Comparison of ENCODE assay signal across 8 cellular contexts in the genomic region with DNA sequence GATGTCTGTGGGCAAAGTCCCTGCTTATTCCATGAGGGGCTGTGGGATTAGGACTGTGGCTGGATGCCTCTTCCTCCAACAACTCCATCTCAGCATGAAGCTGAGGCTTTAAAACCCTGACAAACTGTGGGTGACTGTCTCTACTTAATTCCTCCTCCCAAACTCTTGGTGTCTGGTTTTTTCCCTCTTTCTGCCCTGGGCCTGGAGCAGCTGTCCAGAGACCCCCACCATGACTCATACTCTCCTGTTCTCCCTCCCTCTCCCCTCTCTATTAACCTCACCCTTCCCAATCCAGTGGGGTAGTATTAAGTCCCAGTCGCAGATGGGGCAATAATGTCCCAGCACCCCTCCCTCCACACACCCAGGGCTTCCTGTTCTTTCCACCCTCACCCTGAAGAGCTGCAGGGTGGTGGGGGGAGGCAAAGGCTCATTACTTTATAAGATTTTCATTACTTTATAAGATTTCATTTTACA. TPM values are rescaled to one million over a fixed set of nuclear protein-coding genes. Genes with fewer than 3 reads are reported as not detected.
A peak's percentile ranks its signal among the peaks of the same experiment; 100 is the strongest.
DNase-seq lines count a peak whose midpoint lies in the region; ATAC-seq and TF ChIP-seq lines count a peak whose summit lies in the region.

No MANE protein-coding gene starts in this region.

- H3K4me1 Mint-ChIP-seq in activated T-cell treated with anti-CD3 and anti-CD28 coated beads, Interleukin-2, amount 50 U/mL, for 4 hours (ENCODE audit: low read depth) = peaks cover 33% of the 10 kb centered on the region

- H3K4me3 ChIP-seq in brain microvascular endothelial cell (ENCODE audit: low read depth, low read length) (peak overlapping the region; percentile 93), lung (peak overlapping the region; percentile 73), thymus (ENCODE audit: low read length) (peak overlapping the region; percentile 88)

- no peaks in the 10 kb centered on the region for H3K9me3 Mint-ChIP-seq in activated T-cell treated with anti-CD3 and anti-CD28 coated beads, Interleukin-2, amount 50 U/mL, for 4 hours

- H3K36me3 ChIP-seq in brain microvascular endothelial cell (replicated peaks) (no peaks in the 10 kb centered on the region), lung (ENCODE audit: control insufficient read depth in 2 of 2, insufficient read depth in 2 of 2, low read length in 2 of 2) (peaks cover 0 to 2% of the 10 kb centered on the region in 2 donors), thymus (ENCODE audit: control insufficient read depth, insufficient read depth) (peaks cover 14% of the 10 kb centered on the region)

- H3K27me3 ChIP-seq in brain microvascular endothelial cell (replicated peaks) (no peaks in the 10 kb centered on the region), lung (ENCODE audit: control insufficient read depth, insufficient read depth) (no peaks in the 10 kb centered on the region), thymus (ENCODE audit: control insufficient read depth, insufficient read depth) (no peaks in the 10 kb centered on the region)

- in situ Hi-C loops in brain microvascular endothelial cell (cut with HindIII; ENCODE audit: low pct_ligation_motif_present, low sequenced_read_pairs) = no loop called here

- 7 to 23% methylated on average over 1 of the region's 1 CpG for WGBS in lung, 2 donors
- WGBS in thymus = 47% methylated on average over 1 of the region's 1 CpG

- peaks cover 10 to 17% of the 10 kb centered on the region in 2 donors for H3K4me1 ChIP-seq in lung (ENCODE audit: control insufficient read depth in 2 of 2, insufficient read depth in 2 of 2, low read length in 2 of 2)
- H3K4me1 ChIP-seq in thymus (ENCODE audit: control insufficient read depth, insufficient read depth, low read length) = peaks cover 23% of the 10 kb centered on the region

- peaks cover 12% of the 10 kb centered on the region for H3K36me3 Mint-ChIP-seq in activated T-cell treated with anti-CD3 and anti-CD28 coated beads, Interleukin-2, amount 50 U/mL, for 4 hours (ENCODE audit: insufficient read depth)

- peak overlapping the region; percentile 93 for H3K4me3 Mint-ChIP-seq in activated T-cell treated with anti-CD3 and anti-CD28 coated beads, Interleukin-2, amount 50 U/mL, for 4 hours

- TF ChIP-seq CTCF in brain microvascular endothelial cell (IDR thresholded peaks at IDR 0.05; ENCODE audit: low read depth, low read length, missing control alignments) (no peak), lung (IDR thresholded peaks at IDR 0.05; ENCODE audit: control extremely low read depth, extremely low read depth) (no peak)

- no peaks in the 10 kb centered on the region for H3K9me3 ChIP-seq in lung (ENCODE audit: control insufficient read depth in 2 of 2, insufficient read depth in 1 of 2, low read length in 1 of 2)
- H3K9me3 ChIP-seq in thymus (ENCODE audit: control insufficient read depth) = no peaks in the 10 kb centered on the region

- no peak overlapping the region for H3K27ac ChIP-seq in brain microvascular endothelial cell
- H3K27ac ChIP-seq in lung (ENCODE audit: low read depth in 1 of 2, low read length in 1 of 2) = peak overlapping the region; percentile 84 to 92
- peak overlapping the region; percentile 80 for H3K27ac ChIP-seq in thymus (ENCODE audit: low read depth)

- no peak for DNase-seq in activated T-cell treated with anti-CD3 and anti-CD28 coated beads, Interleukin-2, amount 50 U/mL, for 4 hours
- no peak for DNase-seq in activated T-cell treated with anti-CD3 and anti-CD28 coated beads, Interleukin-2, amount 50 U/mL, for 1 hour
- DNase-seq in brain microvascular endothelial cell (no peak), lung (ENCODE audit: low spot score) (no peak), CD1c-positive myeloid dendritic cell (ENCODE audit: extremely low spot score) (no peak), NOMO-1 treated with DMSO at 0.1 percent for 48 hours (lab: John Stamatoyannopoulos, UW; ENCODE audit: unreplicated experiment) (no peak), HK-2 (ENCODE audit: unreplicated experiment) (no peak)

- ATAC-seq in activated T-cell treated with anti-CD3 and anti-CD28 coated beads, Interleukin-2, amount 50 U/mL, for 4 hours = no peak
- ATAC-seq in lung (ENCODE audit: insufficient read depth, low FRiP score) = no peak

- no peaks in the 10 kb centered on the region for H3K27me3 Mint-ChIP-seq in activated T-cell treated with anti-CD3 and anti-CD28 coated beads, Interleukin-2, amount 50 U/mL, for 4 hours (ENCODE audit: low read depth)

RNA-seq across cellular contexts. Expression of a gene that starts 2.1 kb away (rescaled TPM):
- 10 to 100 TPM; 32.4 to 38.2 (median 33.5) TPM for total RNA-seq in activated T-cell treated with anti-CD3 and anti-CD28 coated beads, Interleukin-2, amount 50 U/mL, for 4 hours
- total RNA-seq in lung = 10 to 100 TPM; 24.9 to 33.0 TPM
- polyA plus RNA-seq in lung (10 to 100 TPM; 15.8 to 30.7 TPM), thymus (22.2 TPM)

RNA-seq across cellular contexts. Expression of a gene that starts 11.3 kb away (rescaled TPM):
- total RNA-seq in activated T-cell treated with anti-CD3 and anti-CD28 coated beads, Interleukin-2, amount 50 U/mL, for 4 hours = not detected
- total RNA-seq in lung = 10 to 100 TPM in 1 of 2 donors, 1 to 10 TPM in 1; 9.6 to 53.9 TPM
- polyA plus RNA-seq in lung = 10 to 100 TPM in 1 of 2 donors, 1 to 10 TPM in 1; 9.3 to 92.1 TPM
- 19.9 TPM for polyA plus RNA-seq in thymus

RNA-seq across cellular contexts. Expression of a gene that starts 13.6 kb away (rescaled TPM):
- 10 to 100 TPM; 45.9 to 57.0 (median 49.9) TPM for total RNA-seq in activated T-cell treated with anti-CD3 and anti-CD28 coated beads, Interleukin-2, amount 50 U/mL, for 4 hours
- 10 to 100 TPM; 22.4 to 69.2 TPM for total RNA-seq in lung
- polyA plus RNA-seq in lung (10 to 100 TPM; 94.6 to 98.1 TPM), thymus (36.3 TPM)

RNA-seq across cellular contexts. Expression of a gene that starts 13.9 kb away (rescaled TPM):
- total RNA-seq in activated T-cell treated with anti-CD3 and anti-CD28 coated beads, Interleukin-2, amount 50 U/mL, for 4 hours = 10 to 100 TPM; 65.8 to 78.5 (median 69.6) TPM
- 10 to 100 TPM; 51.9 to 76.7 TPM for total RNA-seq in lung
- polyA plus RNA-seq in lung = 100 to 1,000 TPM in 1 of 2 donors, 10 to 100 TPM in 1; 87.7 to 102 TPM
- polyA plus RNA-seq in thymus = 112 TPM

Comparison
In these comparisons a context has a peak if more than half of its experiments do, and no peak if none do; other contexts are left out.
1. RNA of a gene that starts 11.3 kb away (total RNA-seq): 9.6 to 53.9 TPM in lung; not detected in activated T-cell treated with anti-CD3 and anti-CD28 coated beads, Interleukin-2, amount 50 U/mL, for 4 hours; every median in the first group is over 4 times any median in the second.
2. Peak in every context shown above with its lines, with median percentiles within 50 percentile points of each other: H3K4me3 ChIP-seq.